In genomic region chr2:134718095-134718955, GRCh38 we compare ENCODE assay signal across 8 cellular contexts. TPM values are rescaled to one million over a fixed set of nuclear protein-coding genes. Genes with fewer than 3 reads are reported as not detected.
A peak's percentile ranks its signal among the peaks of the same experiment; 100 is the strongest.
DNase-seq lines count a peak whose midpoint lies in the region; ATAC-seq, FAIRE-seq and TF ChIP-seq lines count a peak whose summit lies in the region.

No MANE protein-coding gene starts in this region.

- H2AFZ ChIP-seq in endothelial cell of umbilical vein (ENCODE audit: low read depth, low read length): peak overlapping the region; percentile 66

- intact Hi-C loops in endothelial cell of umbilical vein (cut with micrococcal nuclease): loop anchor here (5.0 kb wide), 1 partner anchor 61 kb away; no protein-coding TSS in a partner anchor

- POLR2A ChIA-PET in endothelial cell of umbilical vein (lab: Charles Lee): no interaction called here

- TF ChIP-seq CTCF in endothelial cell of umbilical vein (IDR thresholded peaks at IDR 0.05; ENCODE audit: extremely low read depth in 1 of 2, insufficient read depth in 1 of 2, low read depth in 1 of 2, low read length in 2 of 2) (no peak), nephron (IDR thresholded peaks at IDR 0.05; ENCODE audit: unreplicated experiment in 3 of 3) (no peak)

- H3K36me3 ChIP-seq in endothelial cell of umbilical vein (ENCODE audit: control insufficient read depth in 2 of 2, extremely low read depth in 1 of 2, insufficient read depth in 2 of 2, low read length in 2 of 2): no peaks in the 10 kb centered on the region

- CTCF ChIA-PET in endothelial cell of umbilical vein (lab: Charles Lee): interaction anchor here (1.1 to 1.8 kb wide), 6 partner anchors 9 to 267 kb away, joined by 3 to 6 read pairs (median 5); no protein-coding TSS in a partner anchor

- peaks cover 26 to 68% of the 10 kb centered on the region in 2 experiments for H3K27me3 ChIP-seq in endothelial cell of umbilical vein (ENCODE audit: control insufficient read depth in 2 of 2, insufficient read depth in 2 of 2, low read length in 2 of 2)

- peak overlapping the region; percentile 18 for H3K4me2 ChIP-seq in endothelial cell of umbilical vein (ENCODE audit: insufficient read depth, low read length)

- no peak overlapping the region for H3K27ac ChIP-seq in endothelial cell of umbilical vein (ENCODE audit: insufficient read depth, low read depth, low read length)

- H3K9me3 ChIP-seq in endothelial cell of umbilical vein (replicated peaks; ENCODE audit: control insufficient read depth, insufficient read depth, low read length): no peaks in the 10 kb centered on the region

- TF ChIP-seq POLR2A in endothelial cell of umbilical vein (IDR thresholded peaks at IDR 0.05; ENCODE audit: low read depth, low read length): no peak

- H4K20me1 ChIP-seq in endothelial cell of umbilical vein (replicated peaks; ENCODE audit: control insufficient read depth, extremely low read depth, insufficient read depth, low read length): no peaks in the 10 kb centered on the region

- peak; percentile 38 for ATAC-seq in GM21576 (IDR thresholded peaks at IDR 0.05; ENCODE audit: unreplicated experiment)
- ATAC-seq in GM18520 (IDR thresholded peaks at IDR 0.05; ENCODE audit: unreplicated experiment): no peak
- ATAC-seq in GM19452 (IDR thresholded peaks at IDR 0.05; ENCODE audit: unreplicated experiment): no peak

- dilution Hi-C loops in endothelial cell of umbilical vein (cut with MboI; ENCODE audit: extremely low pct_ligation_motif_present, low sequenced_read_pairs): no loop called here

- H3K9me1 ChIP-seq in endothelial cell of umbilical vein (replicated peaks; ENCODE audit: control insufficient read depth, extremely low read depth, insufficient read depth, low read length): no peaks in the 10 kb centered on the region

- no peaks in the 10 kb centered on the region for H3K36me3 Mint-ChIP-seq in nephron (ENCODE audit: low read depth)

- H3K9me3 Mint-ChIP-seq in nephron: no peaks in the 10 kb centered on the region

- H3K4me3 Mint-ChIP-seq in nephron: peak overlapping the region; percentile 78 to 86 (median 83)

- H3K79me2 ChIP-seq in endothelial cell of umbilical vein (ENCODE audit: control insufficient read depth, insufficient read depth, low read length): no peaks in the 10 kb centered on the region

- H3K27ac Mint-ChIP-seq in nephron: no peak overlapping the region

- no peak overlapping the region for H3K9ac ChIP-seq in endothelial cell of umbilical vein (replicated peaks; ENCODE audit: extremely low read depth, insufficient read depth, low read length)

- no peaks in the 10 kb centered on the region for H3K4me1 ChIP-seq in endothelial cell of umbilical vein (ENCODE audit: control insufficient read depth, extremely low read depth, insufficient read depth, low read length)

- peak; percentile 33 for DNase-seq in GM03348 (ENCODE audit: low spot score)
- DNase-seq in SK-N-DZ (ENCODE audit: low spot score): peak; percentile 19
- DNase-seq in endothelial cell of umbilical vein (ENCODE audit: low read depth, low spot score): peak; percentile 35
- DNase-seq in RKO (ENCODE audit: low spot score): no peak

- H3K27me3 Mint-ChIP-seq in nephron (ENCODE audit: low read depth): peaks cover 90% of the 10 kb centered on the region

- peaks cover 7% of the 10 kb centered on the region for H3K4me1 Mint-ChIP-seq in nephron

- H3K4me3 ChIP-seq in endothelial cell of umbilical vein (replicated peaks in 1 of 3; ENCODE audit: insufficient read depth in 1 of 3, low read depth in 1 of 3, low read length in 3 of 3): peak overlapping the region in 2 of 3 experiments; percentile 24 to 28

- BruUV-seq in endothelial cell of umbilical vein (replicated peaks; lab: Mats Ljungman, UMichigan): no TSS peak

- FAIRE-seq in endothelial cell of umbilical vein (lab: Jason Lieb, UNC): no peak

TF ChIP-seq in endothelial cell of umbilical vein, 7 proteins besides CTCF, POLR2A, EP300 and RAD21:
- TF ChIP-seq MAX (IDR thresholded peaks at IDR 0.05; ENCODE audit: insufficient read depth, insufficient read length) (no peak), MYC (IDR thresholded peaks at IDR 0.05; ENCODE audit: low read depth, low read length) (no peak), EZH2 (IDR thresholded peaks at IDR 0.05; ENCODE audit: borderline replicate concordance, low read depth, low read length, severe bottlenecking) (peak; percentile 91)

RNA-seq across cellular contexts. Expression of gene TMEM163, which starts 0.5 kb away (rescaled TPM):
- polyA plus RNA-seq in SK-N-DZ (2014; cell fraction: cytosol; rRNA removed): 9.7 and 13.9 TPM in 2 replicates
- polyA plus RNA-seq in SK-N-DZ (2014; cell fraction: nucleus; rRNA removed): 8.8 and 9.9 TPM in 2 replicates
- total RNA-seq in endothelial cell of umbilical vein: 1.0 and 1.3 TPM in 2 replicates
- 2.2 and 2.8 TPM in 2 replicates for polyA plus RNA-seq in endothelial cell of umbilical vein
- 3.3 and 4.1 TPM in 2 replicates for polyA plus RNA-seq in endothelial cell of umbilical vein (2011; cell fraction: cytosol; rRNA removed)
- polyA plus RNA-seq in endothelial cell of umbilical vein (2011; cell fraction: nucleus; rRNA removed): 4.8 TPM in 2 replicates
- polyA plus RNA-seq in endothelial cell of umbilical vein (2012): 0.33 and 2.6 TPM in 2 replicates
- 2.1 and 2.5 TPM in 2 replicates for polyA minus RNA-seq in endothelial cell of umbilical vein
- not detected for polyA minus RNA-seq in endothelial cell of umbilical vein (2011; cell fraction: cytosol; rRNA and poly(A)+ RNA removed)
- 1.9 and 3.4 TPM in 2 replicates for polyA minus RNA-seq in endothelial cell of umbilical vein (2011; cell fraction: nucleus; rRNA and poly(A)+ RNA removed)
